ENCODE assay signal across 10 cellular contexts in genomic region chr7:76486618-76487017, GRCh38. TPM values are rescaled to one million over a fixed set of nuclear protein-coding genes. Genes with fewer than 3 reads are reported as not detected.
DNase-seq lines count a peak whose midpoint lies in the region; ATAC-seq and TF ChIP-seq lines count a peak whose summit lies in the region.
"Not testable (repeated sequence)": the region's sequence is repeated elsewhere in the genome, so short reads cannot be mapped to it uniquely, and the experiment has no call there.
"Had no signal": no experiment of that assay in that cellular context is flagged by ENCODE, and none has a peak within 500 bp of the region (broad histone marks: within the 10 kb centered on the region; RNA-seq: fewer than 3 reads in every experiment).

No MANE protein-coding gene starts in this region.

- in situ Hi-C loops in Panc1 (cut with HindIII; ENCODE audit: low pct_unique_long_range_greater_than_20kb, low sequenced_read_pairs): not testable (repeated sequence)

- H3K4me3 Mint-ChIP-seq in activated T-cell treated with anti-CD3 and anti-CD28 coated beads, Interleukin-2, amount 50 U/mL, for 4 hours: not testable (repeated sequence)

- H3K27me3 ChIP-seq in Panc1 (ENCODE audit: control insufficient read depth, insufficient read depth, low read length); heart right ventricle: not testable (repeated sequence)

- not testable (repeated sequence) for H3K36me3 ChIP-seq in Panc1 (ENCODE audit: control insufficient read depth, insufficient read depth, low read length)
- H3K36me3 ChIP-seq in heart right ventricle: peaks cover 0 to 23% (median 0%) of the 10 kb centered on the region in 9 donors

- not testable (repeated sequence) for DNase-seq in Panc1 (ENCODE audit: low read depth, low spot score); heart right ventricle
- DNase-seq in activated T-cell treated with anti-CD3 and anti-CD28 coated beads, Interleukin-2, amount 50 U/mL, for 4 hours: peak; percentile 20
- DNase-seq in stimulated activated CD4-positive, alpha-beta T cell treated with anti-CD3 and anti-CD28 coated beads, Interleukin-4, amount 100 ng/mL, for 1 hour: peak; percentile 29

- BruUV-seq in Panc1 (replicated peaks; lab: Mats Ljungman, UMichigan): not testable (repeated sequence)

- CTCF ChIA-PET in Panc1 (lab: Charles Lee): not testable (repeated sequence)

- H3K4me1 Mint-ChIP-seq in activated T-cell treated with anti-CD3 and anti-CD28 coated beads, Interleukin-2, amount 50 U/mL, for 4 hours (ENCODE audit: low read depth): not testable (repeated sequence)

- H3K4me3 ChIP-seq in Panc1 (ENCODE audit: low read depth in 2 of 2, low read length in 2 of 2); heart right ventricle: not testable (repeated sequence)

- H3K9me3 ChIP-seq in Panc1 (ENCODE audit: control insufficient read depth, insufficient read depth, low read depth, low read length); heart right ventricle: not testable (repeated sequence)

- not testable (repeated sequence) for H3K36me3 Mint-ChIP-seq in activated T-cell treated with anti-CD3 and anti-CD28 coated beads, Interleukin-2, amount 50 U/mL, for 4 hours (ENCODE audit: insufficient read depth)

- intact Hi-C loops in Panc1 (cut with micrococcal nuclease; ENCODE audit: unreplicated experiment); heart right ventricle (cut with DNase I): not testable (repeated sequence)

- not testable (repeated sequence) for H3K27me3 Mint-ChIP-seq in activated T-cell treated with anti-CD3 and anti-CD28 coated beads, Interleukin-2, amount 50 U/mL, for 4 hours (ENCODE audit: low read depth)

- WGBS in heart right ventricle, 2 donors: 50 to 53% methylated on average over 2 of the region's 5 CpGs

- H3K4me1 ChIP-seq in Panc1 (ENCODE audit: control insufficient read depth, insufficient read depth, low read length); heart right ventricle: not testable (repeated sequence)

- H3K9me3 Mint-ChIP-seq in activated T-cell treated with anti-CD3 and anti-CD28 coated beads, Interleukin-2, amount 50 U/mL, for 4 hours: not testable (repeated sequence)

- not testable (repeated sequence) for TF ChIP-seq CTCF in Panc1 (IDR thresholded peaks at IDR 0.05); heart right ventricle (IDR thresholded peaks at IDR 0.05)

- POLR2A ChIA-PET in Panc1 (lab: Charles Lee): not testable (repeated sequence)

- not testable (repeated sequence) for H3K27ac ChIP-seq in Panc1 (ENCODE audit: low read length); heart right ventricle

- ATAC-seq in GM18499 (IDR thresholded peaks at IDR 0.05; ENCODE audit: insufficient read depth, unreplicated experiment) (peak; percentile 97), GM19395 (IDR thresholded peaks at IDR 0.05; ENCODE audit: unreplicated experiment) (peak; percentile 98), HG02588 (IDR thresholded peaks at IDR 0.05; ENCODE audit: unreplicated experiment) (peak; percentile 97), HG03103 (IDR thresholded peaks at IDR 0.05; ENCODE audit: low read depth, unreplicated experiment) (peak; percentile 98), Panc1 (peak; percentile 46), heart right ventricle (peak in 7 of 8 donors; percentile 14 to 60 (median 46))
- ATAC-seq in activated T-cell treated with anti-CD3 and anti-CD28 coated beads, Interleukin-2, amount 50 U/mL, for 4 hours: peak; percentile 99 to 100

RNA-seq across cellular contexts. Expression of gene UPK3B, which starts 23.7 kb away (rescaled TPM):
- total RNA-seq in Panc1 (2021; ENCODE audit: unreplicated experiment) (9.8 TPM), heart right ventricle (1 to 10 TPM in 1 of 10 donors, under 1 TPM in 7, not detected in 2; 0.24 to 2.7 (median 0.65) TPM)
- polyA plus RNA-seq in Panc1 (2012; ENCODE audit: insufficient read length): 23.7 TPM
- 1 to 10 TPM in 1 of 3 donors, under 1 TPM in 2; 0.37 to 1.0 (median 0.40) TPM for total RNA-seq in activated T-cell treated with anti-CD3 and anti-CD28 coated beads, Interleukin-2, amount 50 U/mL, for 4 hours
- under 1 TPM in 1 of 2 donors, not detected in 1; 0.09 TPM for polyA plus RNA-seq in heart right ventricle
- total RNA-seq: pulmonary artery endothelial cell, SK-MEL-5 had no signal

RNA-seq across cellular contexts. Expression of gene DTX2, which starts 25.1 kb away (rescaled TPM):
- total RNA-seq in Panc1 (2021; ENCODE audit: unreplicated experiment) (27.4 TPM), heart right ventricle (10 to 100 TPM in 2 of 10 donors, 1 to 10 TPM in 8; 5.8 to 11.4 (median 8.1) TPM)
- polyA plus RNA-seq in Panc1 (2012; ENCODE audit: insufficient read length): 17.9 TPM
- 10 to 100 TPM; 17.7 to 25.7 (median 21.7) TPM for total RNA-seq in activated T-cell treated with anti-CD3 and anti-CD28 coated beads, Interleukin-2, amount 50 U/mL, for 4 hours
- 10 to 100 TPM; 11.2 to 23.4 TPM for polyA plus RNA-seq in heart right ventricle

RNA-seq across cellular contexts. Expression of gene SPDYE16, which starts 56.5 kb away (rescaled TPM):
- not detected for total RNA-seq in Panc1 (2021; ENCODE audit: unreplicated experiment)
- polyA plus RNA-seq in Panc1 (2012; ENCODE audit: insufficient read length): 0.62 TPM
- total RNA-seq in activated T-cell treated with anti-CD3 and anti-CD28 coated beads, Interleukin-2, amount 50 U/mL, for 4 hours: under 1 TPM in 1 of 3 donors, not detected in 2; 0.24 TPM
- total RNA-seq in heart right ventricle: under 1 TPM in 3 of 10 donors, not detected in 7; 0.17 to 0.57 (median 0.54) TPM
- under 1 TPM; 0.06 to 0.22 TPM for polyA plus RNA-seq in heart right ventricle
- total RNA-seq: pulmonary artery endothelial cell, SK-MEL-5 had no signal

Comparison
In these comparisons a context has a peak if more than half of its experiments do, and no peak if none do; other contexts are left out.
1. ATAC-seq: peak in every context shown above with its lines; median percentile 100 in activated T-cell treated with anti-CD3 and anti-CD28 coated beads, Interleukin-2, amount 50 U/mL, for 4 hours; 98 in GM19395; 98 in HG03103; 97 in GM18499; 97 in HG02588; 46 in Panc1; 46 in heart right ventricle.